21 cellular contexts compared by ENCODE assay signal in the genomic region with DNA sequence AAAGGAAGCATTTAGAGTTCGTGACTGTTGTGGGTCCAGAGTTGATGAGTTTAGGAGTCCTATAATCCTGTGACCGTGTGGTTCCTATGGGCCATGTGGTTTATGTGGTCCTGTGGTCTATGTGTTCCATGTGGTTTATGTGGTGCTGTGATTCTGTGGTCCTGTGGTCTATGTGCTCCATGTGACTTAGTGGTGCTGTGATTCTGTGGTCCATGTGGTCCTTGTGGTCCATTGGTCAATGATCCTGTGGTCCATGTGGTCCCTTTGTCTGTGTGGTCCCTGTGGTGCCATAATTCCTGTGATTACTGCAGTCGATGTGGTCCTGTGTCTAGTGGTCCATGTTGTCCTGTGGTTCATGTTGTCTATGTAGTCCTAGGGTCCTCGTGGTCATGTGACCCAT.
"Had no signal": no experiment of that assay in that cellular context is flagged by ENCODE, and none has a peak within 500 bp of the region (broad histone marks: within the 10 kb centered on the region; RNA-seq: fewer than 3 reads in every experiment).

No MANE protein-coding gene starts in this region.

- H3K4me3 Mint-ChIP-seq: IgD-negative memory B cell had no signal

- H3K9me3 ChIP-seq: SK-N-SH had no signal

- H3K27ac Mint-ChIP-seq: IgD-negative memory B cell had no signal

- H3K4me2 ChIP-seq: KMS-11, SK-N-SH had no signal

- H3K9ac ChIP-seq: KMS-11, SK-N-SH had no signal

- H3K36me3 Mint-ChIP-seq: IgD-negative memory B cell had no signal

- H3K27ac ChIP-seq: KMS-11, RWPE1 had no signal

- H3K9me3 Mint-ChIP-seq: IgD-negative memory B cell had no signal

- ATAC-seq: K562 had no signal

- H3K4me3 ChIP-seq: K562 had no signal

- FAIRE-seq: K562, RCC 7860 had no signal

- DNase-seq: Kasumi-1, MM.1S, NCI-H1092 treated with DMSO at 0.1 percent for 48 hours, NCI-H1436, NCI-H187, NCI-H2029, NCI-H2081 treated with DMSO at 0.1 percent for 48 hours, NCI-H2171, NCI-H226, NCI-H446, NCI-H510A, NCI-H524 treated with DMSO at 0.1 percent for 48 hours, NCI-H69, NCI-H774, SHP77, SK-N-SH had no signal
